In genomic region chr13:23707674-23708073, GRCh38 we compare ENCODE assay signal across 9 cellular contexts.
A peak's percentile ranks its signal among the peaks of the same experiment; 100 is the strongest.
DNase-seq lines count a peak whose midpoint lies in the region; ATAC-seq and TF ChIP-seq lines count a peak whose summit lies in the region.
"Had no signal": no experiment of that assay in that cellular context is flagged by ENCODE, and none has a peak within 500 bp of the region (broad histone marks: within the 10 kb centered on the region; RNA-seq: fewer than 3 reads in every experiment).

No MANE protein-coding gene starts in this region.

- no peak overlapping the region for H4K8ac ChIP-seq in mesenchymal stem cell (ENCODE audit: low read length)

- no peak overlapping the region for H3K9ac ChIP-seq in mesenchymal stem cell (ENCODE audit: low read length)

- no peak overlapping the region for H3K4me3 ChIP-seq in GM12865 (ENCODE audit: low read depth, low read length)
- H3K4me3 ChIP-seq in NB4 (ENCODE audit: low read depth, low read length), result no peak overlapping the region
- H3K4me3 ChIP-seq in suprapubic skin, result no peak overlapping the region
- no peak overlapping the region for H3K4me3 ChIP-seq in mesenchymal stem cell (ENCODE audit: insufficient read depth in 1 of 2, low read depth in 1 of 2, low read length in 2 of 2)

- H3K27ac Mint-ChIP-seq in chondrocyte (ENCODE audit: unreplicated experiment) (no peak overlapping the region), nephron progenitor cell (peak overlapping the region; percentile 78)
- H3K27ac Mint-ChIP-seq: immature natural killer cell had no signal

- H3K4me2 ChIP-seq in mesenchymal stem cell (ENCODE audit: low read length, poor library complexity, severe bottlenecking), result no peak overlapping the region

- no peak overlapping the region for H2AK5ac ChIP-seq in mesenchymal stem cell (ENCODE audit: low read length, severe bottlenecking)

- peak; percentile 58 for DNase-seq in GM12865 (ENCODE audit: low read depth)
- peak; percentile 37 for DNase-seq in NB4 (ENCODE audit: low read depth)
- DNase-seq in chondrocyte (ENCODE audit: low spot score), result no peak
- DNase-seq in nephron progenitor cell, result no peak
- no peak for DNase-seq in suprapubic skin (ENCODE audit: low spot score in 2 of 2)
- DNase-seq in mesenchymal stem cell, result no peak
- DNase-seq: immature natural killer cell, NCI-H1694 had no signal

- no peak overlapping the region for H2BK12ac ChIP-seq in mesenchymal stem cell (ENCODE audit: low read length in 2 of 2)

- H3K27me3 Mint-ChIP-seq in chondrocyte (ENCODE audit: low read depth) (no peaks in the 10 kb centered on the region), nephron progenitor cell (ENCODE audit: low read depth, poor library complexity) (no peaks in the 10 kb centered on the region)

- H3K4me1 Mint-ChIP-seq in chondrocyte (ENCODE audit: low read depth) (peaks cover 6% of the 10 kb centered on the region), nephron progenitor cell (peaks cover 33% of the 10 kb centered on the region)
- H3K4me1 Mint-ChIP-seq: immature natural killer cell had no signal

- no peak for ATAC-seq in HG02798 (IDR thresholded peaks at IDR 0.05; ENCODE audit: poor library complexity, unreplicated experiment)

- H3K27ac ChIP-seq in suprapubic skin, result no peak overlapping the region
- no peak overlapping the region for H3K27ac ChIP-seq in mesenchymal stem cell (ENCODE audit: low read length, poor library complexity, severe bottlenecking)

- no peak overlapping the region for H2AFZ ChIP-seq in mesenchymal stem cell (ENCODE audit: low read depth, low read length)

- H3K9me3 ChIP-seq in suprapubic skin, result no peaks in the 10 kb centered on the region
- H3K9me3 ChIP-seq in mesenchymal stem cell (ENCODE audit: control insufficient read depth, low read length), result no peaks in the 10 kb centered on the region

- H2BK15ac ChIP-seq in mesenchymal stem cell (ENCODE audit: low read depth, poor library complexity, severe bottlenecking), result no peak overlapping the region

- TF ChIP-seq CTCF in GM12865 (IDR thresholded peaks at IDR 0.05; ENCODE audit: insufficient read depth, low read depth, low read length, missing control alignments) (peak; percentile 20), NB4 (IDR thresholded peaks at IDR 0.05; ENCODE audit: low read depth, low read length) (peak; percentile 35), chondrocyte (IDR thresholded peaks at IDR 0.05) (peak; percentile 73), nephron progenitor cell (IDR thresholded peaks at IDR 0.05) (no peak), suprapubic skin (IDR thresholded peaks at IDR 0.05) (no peak)

- H3K27me3 ChIP-seq in suprapubic skin (no peaks in the 10 kb centered on the region), mesenchymal stem cell (ENCODE audit: control insufficient read depth in 1 of 2, insufficient read depth in 1 of 2, low read length in 2 of 2) (peaks cover 0 to 6% of the 10 kb centered on the region in 2 experiments)

- H3K18ac ChIP-seq in mesenchymal stem cell (ENCODE audit: low read depth in 1 of 2, low read length in 2 of 2), result no peak overlapping the region

- H3K4me3 Mint-ChIP-seq in chondrocyte (ENCODE audit: unreplicated experiment), result no peak overlapping the region
- no peak overlapping the region for H3K4me3 Mint-ChIP-seq in nephron progenitor cell
- H3K4me3 Mint-ChIP-seq: immature natural killer cell had no signal

- no peak for TF ChIP-seq EP300 in suprapubic skin (IDR thresholded peaks at IDR 0.05)

- H3K4ac ChIP-seq in mesenchymal stem cell (ENCODE audit: low read depth in 1 of 2, low read length in 2 of 2), result no peak overlapping the region

- peaks cover 3% of the 10 kb centered on the region for H3K9me3 Mint-ChIP-seq in chondrocyte (ENCODE audit: low read depth)
- H3K9me3 Mint-ChIP-seq in nephron progenitor cell, result peaks cover 13% of the 10 kb centered on the region
- H3K9me3 Mint-ChIP-seq: immature natural killer cell had no signal

- H2BK120ac ChIP-seq in mesenchymal stem cell (ENCODE audit: low read depth, low read length), result no peak overlapping the region

- whole genome bisulfite sequencing in suprapubic skin, result 90% methylated on average over 3 of the region's 3 CpGs
- 89% methylated on average over 2 of the region's 3 CpGs for WGBS in mesenchymal stem cell

- H3K4me1 ChIP-seq in suprapubic skin, result peaks cover 14% of the 10 kb centered on the region
- H3K4me1 ChIP-seq in mesenchymal stem cell (ENCODE audit: control insufficient read depth, insufficient read depth, low read depth, low read length), result peaks cover under 1% of the 10 kb centered on the region

- no peak overlapping the region for H2BK5ac ChIP-seq in mesenchymal stem cell (ENCODE audit: low read depth, low read length, poor library complexity, severe bottlenecking)

- peaks cover 3% of the 10 kb centered on the region for H3K36me3 Mint-ChIP-seq in chondrocyte (ENCODE audit: low read depth)
- peaks cover 5% of the 10 kb centered on the region for H3K36me3 Mint-ChIP-seq in nephron progenitor cell (ENCODE audit: low read depth)
- H3K36me3 Mint-ChIP-seq: immature natural killer cell had no signal

- no peaks in the 10 kb centered on the region for H3K79me1 ChIP-seq in mesenchymal stem cell (replicated peaks; ENCODE audit: low read length, poor library complexity, severe bottlenecking)

- H3K23ac ChIP-seq in mesenchymal stem cell (ENCODE audit: low read length in 2 of 2), result no peak overlapping the region

- H4K91ac ChIP-seq in mesenchymal stem cell (ENCODE audit: low read length), result no peak overlapping the region

- TF ChIP-seq POLR2A in NB4 (IDR thresholded peaks at IDR 0.05; ENCODE audit: extremely low read depth, insufficient read length) (no peak), suprapubic skin (IDR thresholded peaks at IDR 0.05) (no peak)

- H3K14ac ChIP-seq in mesenchymal stem cell (ENCODE audit: low read length in 2 of 2), result no peak overlapping the region

- H3K36me3 ChIP-seq in suprapubic skin (no peaks in the 10 kb centered on the region), mesenchymal stem cell (ENCODE audit: control insufficient read depth in 1 of 2, insufficient read depth in 2 of 2, low read depth in 1 of 2, low read length in 2 of 2) (no peaks in the 10 kb centered on the region)

Comparison
In these comparisons a context has a peak if more than half of its experiments do, and no peak if none do; other contexts are left out.
1. DNase-seq: peak in GM12865 (single experiment) and NB4 (single experiment); none in chondrocyte (single experiment), nephron progenitor cell (single experiment), suprapubic skin (0 of 2) and mesenchymal stem cell (single experiment).
2. CTCF ChIP-seq: peak in GM12865 (single experiment), NB4 (single experiment) and chondrocyte (single experiment); none in nephron progenitor cell (single experiment) and suprapubic skin (0 of 2).